Comparison of ENCODE assay signal across 7 cellular contexts in genomic region chr22:31343235-31344191, GRCh38.
DNase-seq lines count a peak whose midpoint lies in the region; ATAC-seq and TF ChIP-seq lines count a peak whose summit lies in the region.

No MANE protein-coding gene starts in this region.

- no peak for TF ChIP-seq CTCF in GM10248 (IDR thresholded peaks at IDR 0.05; ENCODE audit: control extremely low read depth, extremely low read depth, low read depth, missing control alignments)

- no peaks in the 10 kb centered on the region for H3K27me3 ChIP-seq in rectal smooth muscle tissue (ENCODE audit: control insufficient read depth, insufficient read depth, low read length)

- H3K27ac ChIP-seq in rectal smooth muscle tissue (ENCODE audit: low read depth, low read length): no peak overlapping the region

- CTCF ChIA-PET in GM10248 (lab: Yijun Ruan, JAX): interaction anchor here (0.9 to 1.5 kb wide), 4 partner anchors 9 to 288 kb away, joined by 3 to 6 read pairs (median 4); no protein-coding TSS in a partner anchor

- H3K4me3 ChIP-seq in rectal smooth muscle tissue (ENCODE audit: low read length): peak overlapping the region; percentile 69

- DNase-seq in GM10248 (ENCODE audit: extremely low spot score) (peak; percentile 47), NCI-H1092 treated with DMSO at 0.1 percent for 48 hours (lab: John Stamatoyannopoulos, UW) (peak; percentile 25), glomerular visceral epithelial cell (ENCODE audit: extremely low spot score) (peak; percentile 41)
- peak; percentile 62 to 64 for DNase-seq in activated T-cell treated with anti-CD3 and anti-CD28 coated beads, Interleukin-2, amount 50 U/mL, for 48 hours

- H3K4me1 ChIP-seq in rectal smooth muscle tissue (ENCODE audit: control insufficient read depth, insufficient read depth, low read length): peaks cover 18% of the 10 kb centered on the region

- ATAC-seq in HG03045 (IDR thresholded peaks at IDR 0.05; ENCODE audit: unreplicated experiment) (no peak), GM21723 (IDR thresholded peaks at IDR 0.05; ENCODE audit: unreplicated experiment) (no peak)

- POLR2A ChIA-PET in GM10248 (lab: Yijun Ruan, JAX): interaction anchor here (0.6 kb wide), 1 partner anchor 108 kb away, joined by 3 read pairs; no protein-coding TSS in a partner anchor

- H3K9ac ChIP-seq in rectal smooth muscle tissue (ENCODE audit: low read length): no peak overlapping the region

- H3K36me3 ChIP-seq in rectal smooth muscle tissue (ENCODE audit: control insufficient read depth, insufficient read depth, low read length): peaks cover 7% of the 10 kb centered on the region
